Comparison of ENCODE assay signal across 20 cellular contexts in the genomic region with DNA sequence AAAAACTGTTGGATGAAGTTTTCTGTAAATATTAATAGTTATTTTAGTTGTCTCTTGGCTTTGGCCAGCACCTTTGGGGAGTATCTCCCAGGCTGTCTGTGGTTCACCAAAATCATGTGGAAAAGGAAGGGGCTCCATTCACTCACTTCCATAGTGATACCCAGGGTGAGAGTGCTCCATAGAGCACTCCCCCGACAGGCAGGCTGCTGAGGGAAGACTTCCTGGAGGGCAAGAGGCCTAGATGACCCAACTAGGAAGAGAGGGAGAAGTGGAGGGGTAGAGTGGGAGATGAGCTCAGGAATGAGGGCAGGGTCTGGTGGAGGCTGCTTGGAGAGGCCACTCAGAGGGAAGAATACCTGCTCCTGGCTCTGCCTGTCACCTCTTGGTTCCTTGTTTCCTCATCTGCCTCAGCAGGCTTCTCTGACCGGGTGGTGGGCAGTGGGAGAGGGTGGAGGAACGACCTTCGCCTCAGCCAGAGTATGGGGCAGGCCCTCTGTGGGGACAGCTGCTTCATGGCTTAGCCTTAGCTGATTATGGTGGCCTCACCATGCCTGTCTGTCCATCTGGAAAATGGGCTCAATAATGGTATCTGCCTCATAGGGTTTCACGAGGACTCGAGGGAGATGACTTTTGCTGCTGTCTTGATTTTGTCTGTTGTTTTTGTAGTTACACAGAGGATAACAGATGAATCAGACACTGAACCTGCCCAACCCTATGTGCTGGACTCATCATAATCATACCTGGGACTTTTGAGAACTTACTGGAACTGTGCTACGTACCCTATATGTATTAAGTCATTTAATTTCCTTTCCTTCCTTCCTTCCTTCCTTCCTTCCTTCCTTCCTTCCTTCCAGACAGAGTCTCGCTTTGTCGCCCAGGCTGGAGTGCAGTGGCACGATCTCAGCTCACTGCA. TPM values are rescaled to one million over a fixed set of nuclear protein-coding genes. Genes with fewer than 3 reads are reported as not detected.
A peak's percentile ranks its signal among the peaks of the same experiment; 100 is the strongest.
DNase-seq lines count a peak whose midpoint lies in the region; ATAC-seq and TF ChIP-seq lines count a peak whose summit lies in the region.
"Had no signal": no experiment of that assay in that cellular context is flagged by ENCODE, and none has a peak within 500 bp of the region (broad histone marks: within the 10 kb centered on the region; RNA-seq: fewer than 3 reads in every experiment).

No MANE protein-coding gene starts in this region.

- TF ChIP-seq POLR2A in esophagus squamous epithelium (IDR thresholded peaks at IDR 0.05) (no peak), spleen (IDR thresholded peaks at IDR 0.05) (no peak), stomach (IDR thresholded peaks at IDR 0.05) (no peak)

- ATAC-seq in heart right ventricle (no peak), left ventricle myocardium superior (no peak)
- ATAC-seq: GM12878 had no signal

- H3K4me3 ChIP-seq in heart right ventricle (no peak overlapping the region), SK-N-MC (no peak overlapping the region), esophagus squamous epithelium (no peak overlapping the region), spleen (no peak overlapping the region), stomach (no peak overlapping the region)
- H3K4me3 ChIP-seq: GM12878, MG63, Peyer's patch had no signal

- TF ChIP-seq EP300 in stomach (IDR thresholded peaks at IDR 0.05): no peak

- H3K27me3 ChIP-seq in heart right ventricle (no peaks in the 10 kb centered on the region), esophagus squamous epithelium (no peaks in the 10 kb centered on the region), spleen (replicated peaks in 1 of 7) (no peaks in the 10 kb centered on the region), stomach (no peaks in the 10 kb centered on the region)
- H3K27me3 ChIP-seq: MG63, Peyer's patch had no signal

- 85 to 88% methylated on average over 10 of the region's 10 CpGs for WGBS in heart right ventricle, 2 donors
- WGBS in esophagus squamous epithelium, 2 donors: 63 to 81% methylated on average over 10 of the region's 10 CpGs
- WGBS in spleen, 5 donors: 66 to 83% (median 77%) methylated on average over 10 of the region's 10 CpGs
- WGBS in stomach, 5 donors: 82 to 95% (median 91%) methylated on average over 10 of the region's 10 CpGs

- H3K27ac ChIP-seq in heart right ventricle (peak overlapping the region in 7 of 10 donors; percentile 2 to 58 (median 19)), SK-N-MC (peak overlapping the region; percentile 60), esophagus squamous epithelium (peak overlapping the region; percentile 37 to 81 (median 65)), spleen (peak overlapping the region; percentile 3 to 72 (median 54)), stomach (no peak overlapping the region)
- H3K27ac ChIP-seq: KMS-11, Peyer's patch had no signal

- H3K9ac ChIP-seq in SK-N-MC (ENCODE audit: insufficient read length): no peak overlapping the region
- H3K9ac ChIP-seq: KMS-11 had no signal

- H3K36me3 ChIP-seq in heart right ventricle: no peaks in the 10 kb centered on the region
- H3K36me3 ChIP-seq in SK-N-MC (ENCODE audit: insufficient read depth, low read length): no peaks in the 10 kb centered on the region
- no peaks in the 10 kb centered on the region for H3K36me3 ChIP-seq in esophagus squamous epithelium
- H3K36me3 ChIP-seq in spleen: no peaks in the 10 kb centered on the region
- H3K36me3 ChIP-seq in stomach: no peaks in the 10 kb centered on the region
- H3K36me3 ChIP-seq: MG63, Peyer's patch had no signal

- intact Hi-C loops in heart right ventricle (cut with DNase I) (loop anchor here in 2 of 10 donors (10.0 kb wide), 1 partner anchor 47 kb away; no protein-coding TSS in a partner anchor), left ventricle myocardium superior (cut with micrococcal nuclease) (no loop called here), esophagus squamous epithelium (cut with DNase I) (no loop called here), spleen (cut with DNase I; ENCODE audit: low total_unique reads) (loop anchor here (10.0 kb wide), 1 partner anchor 47 kb away; no protein-coding TSS in a partner anchor), stomach (cut with DNase I; ENCODE audit: low total_unique reads) (no loop called here)

- H3K9me3 ChIP-seq in heart right ventricle (no peaks in the 10 kb centered on the region), SK-N-MC (ENCODE audit: low read depth, low read length) (no peaks in the 10 kb centered on the region), esophagus squamous epithelium (no peaks in the 10 kb centered on the region), spleen (no peaks in the 10 kb centered on the region), stomach (no peaks in the 10 kb centered on the region)
- H3K9me3 ChIP-seq: MG63, Peyer's patch had no signal

- TF ChIP-seq CTCF in heart right ventricle (IDR thresholded peaks at IDR 0.05): no peak
- TF ChIP-seq CTCF in esophagus squamous epithelium (IDR thresholded peaks at IDR 0.05): no peak
- no peak for TF ChIP-seq CTCF in spleen (IDR thresholded peaks at IDR 0.05 in 8 of 11, conservative IDR thresholded peaks at IDR 0.05 in 3 of 11)
- no peak for TF ChIP-seq CTCF in stomach (IDR thresholded peaks at IDR 0.05)

- peaks cover 0 to 36% (median 18%) of the 10 kb centered on the region in 9 donors for H3K4me1 ChIP-seq in heart right ventricle
- H3K4me1 ChIP-seq in esophagus squamous epithelium: peaks cover 0 to 41% (median 8%) of the 10 kb centered on the region in 3 donors
- H3K4me1 ChIP-seq in spleen: peaks cover 0 to 48% (median 18%) of the 10 kb centered on the region in 6 donors
- H3K4me1 ChIP-seq in stomach: peaks cover 0 to 9% (median 2%) of the 10 kb centered on the region in 4 donors
- H3K4me1 ChIP-seq: Peyer's patch had no signal

- DNase-seq in heart right ventricle (no peak), left ventricle myocardium superior (no peak), SK-N-MC (ENCODE audit: low read depth, low spot score) (peak; percentile 64), esophagus squamous epithelium (lab: John Stamatoyannopoulos, UW) (no peak), spleen (no peak), 8988T (no peak), SW480 (ENCODE audit: low spot score) (no peak), stomach (no peak)
- DNase-seq: AML-193; CD4-positive, alpha-beta T cell; GOT3; HFFc6; MG63; NCI-H187 treated with DMSO at 0.1 percent for 48 hours; NCI-H2171; NCI-H774; SIG-M5 had no signal

RNA-seq across cellular contexts. Expression of gene CDC25A, which starts 46.7 kb away (rescaled TPM):
- total RNA-seq in heart right ventricle (1 to 10 TPM in 6 of 10 donors, under 1 TPM in 4; 0.47 to 3.2 (median 1.2) TPM), left ventricle myocardium superior (0.77 TPM), esophagus squamous epithelium (10 to 100 TPM in 1 of 4 donors, 1 to 10 TPM in 3; 2.7 to 14.2 (median 7.0) TPM), spleen (1 to 10 TPM; 1.7 to 8.1 (median 3.6) TPM), stomach (1 to 10 TPM; 1.3 to 5.7 (median 1.8) TPM)
- polyA plus RNA-seq in heart right ventricle (under 1 TPM; 0.20 to 0.59 TPM), spleen (1 to 10 TPM in 2 of 3 donors, under 1 TPM in 1; 0.65 to 2.3 (median 1.8) TPM), stomach (1 to 10 TPM; 1.1 to 2.6 (median 1.2) TPM)

Comparison
In these comparisons a context has a peak if more than half of its experiments do, and no peak if none do; other contexts are left out.
1. H3K27ac ChIP-seq: peak in heart right ventricle (7 of 10), SK-N-MC (single experiment), esophagus squamous epithelium (4 of 4) and spleen (8 of 8); none in stomach (0 of 5).